ENCODE assay signal across 8 cellular contexts in genomic region chr20:56392282-56393132, GRCh38.
DNase-seq lines count a peak whose midpoint lies in the region; ATAC-seq and FAIRE-seq lines count a peak whose summit lies in the region.

TSS of gene CSTF1 (plus strand) at chr20:56392645. CDS start at chr20:56395553, 2,908 bp downstream.

- H3K9me3 Mint-ChIP-seq in central memory CD8-positive, alpha-beta T cell, result no peaks in the 10 kb centered on the region

- no peak within 1 kb of the TSS for H3K27ac Mint-ChIP-seq in central memory CD8-positive, alpha-beta T cell (ENCODE audit: low read depth)

- FAIRE-seq in islet of Langerhans (lab: Jason Lieb, UNC), result peak; percentile 99

- H3K4me1 Mint-ChIP-seq in central memory CD8-positive, alpha-beta T cell, result peaks cover 23% of the 10 kb centered on the region

- DNase-seq in AG08396 (ENCODE audit: low spot score), result peak; percentile 99
- DNase-seq in NCI-H446 (lab: John Stamatoyannopoulos, UW), result peak; percentile 97 to 100
- peak; percentile 100 for DNase-seq in activated CD4-positive, CD25-positive, alpha-beta regulatory T cell treated with anti-CD3 and anti-CD28 coated beads, Interleukin-2, amount 50 U/mL, for 16 hours (ENCODE audit: low read depth, low spot score)
- peak; percentile 98 for DNase-seq in central memory CD8-positive, alpha-beta T cell (ENCODE audit: low spot score in 2 of 2)
- DNase-seq in stimulated activated CD4-positive, alpha-beta T cell treated with anti-CD3 and anti-CD28 coated beads, Interleukin-12 subunit alpha, Interleukin-12 subunit beta, amount 100 ng/mL, for 48 hours (ENCODE audit: low read depth in 2 of 3, low spot score in 1 of 3), result peak; percentile 97 to 100 (median 99)

- H3K4me3 Mint-ChIP-seq in central memory CD8-positive, alpha-beta T cell, result no peak within 1 kb of the TSS

- H3K36me3 Mint-ChIP-seq in central memory CD8-positive, alpha-beta T cell (ENCODE audit: insufficient read depth), result peaks cover 24% of the 10 kb centered on the region

- ATAC-seq in GM19025 (IDR thresholded peaks at IDR 0.05; ENCODE audit: low read depth, unreplicated experiment) (peak; percentile 93), HG03342 (IDR thresholded peaks at IDR 0.05; ENCODE audit: unreplicated experiment) (peak; percentile 92)
- peak; percentile 88 for ATAC-seq in central memory CD8-positive, alpha-beta T cell (replicated peaks; ENCODE audit: extremely low read depth, poor library complexity, severe bottlenecking)

- H3K27me3 Mint-ChIP-seq in central memory CD8-positive, alpha-beta T cell, result no peaks in the 10 kb centered on the region

Comparison
In these comparisons a context has a peak if more than half of its experiments do, and no peak if none do; other contexts are left out.
1. Peak in every context shown above with its lines: DNase-seq and ATAC-seq.